In genomic region chr5:55360190-55360589, GRCh38 we compare ENCODE assay signal across 23 cellular contexts. TPM values are rescaled to one million over a fixed set of nuclear protein-coding genes. Genes with fewer than 3 reads are reported as not detected.
DNase-seq lines count a peak whose midpoint lies in the region; ATAC-seq and TF ChIP-seq lines count a peak whose summit lies in the region.
"Had no signal": no experiment of that assay in that cellular context is flagged by ENCODE, and none has a peak within 500 bp of the region (broad histone marks: within the 10 kb centered on the region; RNA-seq: fewer than 3 reads in every experiment).

No MANE protein-coding gene starts in this region.

- TF ChIP-seq CTCF in cardiac fibroblast (IDR thresholded peaks at IDR 0.05; ENCODE audit: low read depth, low read length) (no peak), foreskin keratinocyte (conservative IDR thresholded peaks at IDR 0.05) (no peak)

- no peaks in the 10 kb centered on the region for H3K27me3 ChIP-seq in foreskin keratinocyte
- H3K27me3 ChIP-seq: brain microvascular endothelial cell, SJSA1, transverse colon had no signal

- no peak overlapping the region for H3K27ac ChIP-seq in foreskin keratinocyte
- H3K27ac ChIP-seq: brain microvascular endothelial cell, HL-60, SJSA1, transverse colon had no signal

- ATAC-seq in foreskin keratinocyte = peak; percentile 33
- ATAC-seq in HG02588 (IDR thresholded peaks at IDR 0.05; ENCODE audit: unreplicated experiment) = no peak
- ATAC-seq: activated CD4-positive, CD25-positive, alpha-beta regulatory T cell treated with anti-CD3 and anti-CD28 coated beads, Interleukin-2, amount 50 U/mL, for 24 hours; left lobe of liver; T-cell had no signal

- no peak overlapping the region for H3K4me3 ChIP-seq in cardiac fibroblast (replicated peaks in 1 of 2; ENCODE audit: low read depth in 2 of 2, low read length in 2 of 2)
- H3K4me3 ChIP-seq: SJSA1, transverse colon had no signal

- in situ Hi-C loops in KBM-7 (cut with MboI; ENCODE audit: low pct_unique_long_range_greater_than_20kb, low sequenced_read_pairs) = no loop called here

- no peaks in the 10 kb centered on the region for H3K4me1 ChIP-seq in foreskin keratinocyte
- H3K4me1 ChIP-seq: SJSA1 had no signal

- DNase-seq in EL (peak; percentile 27), LHCN-M2 (ENCODE audit: low read depth) (peak; percentile 32), cardiac fibroblast (ENCODE audit: low read depth in 2 of 2) (peak; percentile 15 to 72), foreskin keratinocyte (peak; percentile 64 to 83), DMS114 treated with DMSO at 0.1 percent for 48 hours (lab: John Stamatoyannopoulos, UW; ENCODE audit: unreplicated experiment) (no peak), NCI-H82 (lab: John Stamatoyannopoulos, UW) (no peak), KBM-7 (no peak)
- DNase-seq: activated CD4-positive, alpha-beta memory T cell treated with anti-CD3 and anti-CD28 coated beads, Interleukin-2, amount 10 ng/mL, durations not matched to agents 7 days and 5 days; activated gamma-delta T cell; brain microvascular endothelial cell; cortex of kidney; mesendoderm; NCI-H1417 treated with DMSO at 0.1 percent for 48 hours; NCI-H2107; NCI-H510A treated with DMSO at 0.1 percent for 48 hours; NK-92 treated with Interleukin-12 subunit alpha and Interleukin-12 subunit beta, amount 100 ng/mL, for 24 hours; T-cell; transverse colon had no signal

RNA-seq across cellular contexts. Expression of gene MTREX, which starts 52.4 kb away (rescaled TPM):
- total RNA-seq in LHCN-M2 (2014; rRNA removed) (110 and 115 TPM in 2 replicates), foreskin keratinocyte (60.9 and 65.5 TPM in 2 replicates)
- 19.8 TPM for polyA plus RNA-seq in LHCN-M2 (2012)
- polyA plus RNA-seq in foreskin keratinocyte = 25.1 and 31.6 TPM in 2 replicates

RNA-seq across cellular contexts. Expression of gene DHX29, which starts 52.7 kb away (rescaled TPM):
- total RNA-seq in LHCN-M2 (2014; rRNA removed) = 37.8 and 40.3 TPM in 2 replicates
- polyA plus RNA-seq in LHCN-M2 (2012) = 9.7 TPM
- 35.0 and 37.5 TPM in 2 replicates for total RNA-seq in foreskin keratinocyte
- 10.2 and 12.6 TPM in 2 replicates for polyA plus RNA-seq in foreskin keratinocyte

Comparison
In these comparisons a context has a peak if more than half of its experiments do, and no peak if none do; other contexts are left out.
1. DNase-seq: peak in EL (single experiment), LHCN-M2 (single experiment), cardiac fibroblast (2 of 2) and foreskin keratinocyte (2 of 2); none in DMS114 treated with DMSO at 0.1 percent for 48 hours (single experiment), NCI-H82 (single experiment) and KBM-7 (single experiment).